In the genomic region with DNA sequence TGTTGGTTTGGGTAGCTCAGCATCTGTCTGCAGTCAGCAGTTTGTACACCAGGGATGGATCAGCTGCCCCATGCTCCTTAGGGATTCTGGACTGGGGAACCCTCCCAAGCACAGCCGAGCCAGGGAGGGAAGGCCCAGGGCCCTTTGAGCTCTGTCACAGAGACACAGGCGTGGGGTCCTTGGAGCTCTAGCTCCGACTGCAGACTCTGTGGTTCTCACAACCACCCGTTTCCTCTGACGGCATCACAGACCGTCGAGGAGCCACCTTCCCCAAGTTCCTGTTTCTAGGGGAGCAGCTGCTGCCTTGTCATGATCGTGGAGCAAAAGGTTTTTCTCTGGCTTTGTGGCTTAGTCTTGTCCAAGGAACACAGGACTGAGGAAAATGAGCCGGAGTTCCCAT, we compare ENCODE assay signal across 8 cellular contexts.
A peak's percentile ranks its signal among the peaks of the same experiment; 100 is the strongest.
DNase-seq lines count a peak whose midpoint lies in the region; ATAC-seq and TF ChIP-seq lines count a peak whose summit lies in the region.

A gene with protein sequence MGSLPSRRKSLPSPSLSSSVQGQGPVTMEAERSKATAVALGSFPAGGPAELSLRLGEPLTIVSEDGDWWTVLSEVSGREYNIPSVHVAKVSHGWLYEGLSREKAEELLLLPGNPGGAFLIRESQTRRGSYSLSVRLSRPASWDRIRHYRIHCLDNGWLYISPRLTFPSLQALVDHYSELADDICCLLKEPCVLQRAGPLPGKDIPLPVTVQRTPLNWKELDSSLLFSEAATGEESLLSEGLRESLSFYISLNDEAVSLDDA (minus strand): TSS at position 199 of the 400 bp plus-strand sequence. CDS start 4,861 bp downstream, outside the sequence.

- peak within 1 kb of the TSS; percentile 98 to 99 for H3K27ac Mint-ChIP-seq in effector memory CD8-positive, alpha-beta T cell

- H3K4me1 Mint-ChIP-seq in effector memory CD8-positive, alpha-beta T cell (ENCODE audit: low read depth in 2 of 2): peaks cover 50 to 52% of the 10 kb centered on the region in 2 donors

- no peak for TF ChIP-seq CTCF in GM20000 (IDR thresholded peaks at IDR 0.05; ENCODE audit: extremely low read depth, missing control alignments)

- peaks cover 46% of the 10 kb centered on the region for H3K36me3 Mint-ChIP-seq in effector memory CD8-positive, alpha-beta T cell (ENCODE audit: insufficient read depth)

- H3K4me3 Mint-ChIP-seq in effector memory CD8-positive, alpha-beta T cell: peak within 1 kb of the TSS; percentile 96 to 99

- peak; percentile 69 for DNase-seq in GM20000 (ENCODE audit: low spot score)
- peak; percentile 48 for DNase-seq in activated CD4-positive, alpha-beta T cell treated with anti-CD3 and anti-CD28 coated beads for 1 hour
- DNase-seq in effector memory CD8-positive, alpha-beta T cell: peak; percentile 66 to 70 (median 67)
- DNase-seq in stimulated activated CD8-positive, alpha-beta memory T cell treated with anti-CD3 and anti-CD28 coated beads, Interleukin-12 subunit alpha, Interleukin-12 subunit beta, amount 100 ng/mL, for 4 hours (ENCODE audit: low read depth): peak; percentile 52

- H3K27me3 Mint-ChIP-seq in effector memory CD8-positive, alpha-beta T cell: no peaks in the 10 kb centered on the region

- ATAC-seq in effector memory CD8-positive, alpha-beta T cell (replicated peaks): peak; percentile 76
- no peak for ATAC-seq in GM21390 (IDR thresholded peaks at IDR 0.05; ENCODE audit: unreplicated experiment)
- ATAC-seq in GM18517 (IDR thresholded peaks at IDR 0.05; ENCODE audit: unreplicated experiment): no peak
- ATAC-seq in HG03280 (IDR thresholded peaks at IDR 0.05; ENCODE audit: unreplicated experiment): no peak
- ATAC-seq in GM21723 (IDR thresholded peaks at IDR 0.05; ENCODE audit: unreplicated experiment): no peak

- H3K9me3 Mint-ChIP-seq in effector memory CD8-positive, alpha-beta T cell: no peaks in the 10 kb centered on the region
